Comparison of ENCODE assay signal across 8 cellular contexts in genomic region chr7:94449151-94449725, GRCh38. TPM values are rescaled to one million over a fixed set of nuclear protein-coding genes. Genes with fewer than 3 reads are reported as not detected.
DNase-seq lines count a peak whose midpoint lies in the region; ATAC-seq, FAIRE-seq and TF ChIP-seq lines count a peak whose summit lies in the region.

No MANE protein-coding gene starts in this region.

- peaks cover 4% of the 10 kb centered on the region; the same call in 1 of the 2 replicates for H3K4me1 ChIP-seq in PC-3 (ENCODE audit: insufficient read depth, low read length)

- no peaks in the 10 kb centered on the region for H3K9me3 ChIP-seq in CD4-positive, alpha-beta T cell (ENCODE audit: control insufficient read depth, low read length)
- H3K9me3 ChIP-seq in PC-3 (ENCODE audit: low read length): no peaks in the 10 kb centered on the region

- TF ChIP-seq CTCF in CD4-positive, alpha-beta T cell (IDR thresholded peaks at IDR 0.05): peak; percentile 68
- TF ChIP-seq CTCF in PC-3 (conservative IDR thresholded peaks at IDR 0.05; ENCODE audit: low read depth, low read length) (peak; percentile 76), nephron (IDR thresholded peaks at IDR 0.05; ENCODE audit: unreplicated experiment in 3 of 3) (peak; percentile 42 to 71 (median 56))

- no peaks in the 10 kb centered on the region for H4K20me1 ChIP-seq in PC-3 (ENCODE audit: low read length)

- H3K27me3 ChIP-seq in CD4-positive, alpha-beta T cell (ENCODE audit: control insufficient read depth, insufficient read depth, low read length): peaks cover 9% of the 10 kb centered on the region
- H3K27me3 ChIP-seq in PC-3 (ENCODE audit: low read length): no peaks in the 10 kb centered on the region

- peak overlapping the region; percentile 33; the same call in 1 of the 2 replicates for H3K4me2 ChIP-seq in PC-3 (ENCODE audit: low read length)

- no peak overlapping the region for H3K4me3 ChIP-seq in PC-3 (ENCODE audit: low read length)

- peak; percentile 68 for FAIRE-seq in GM19239 (lab: Jason Lieb, UNC)
- FAIRE-seq in HTR-8/SVneo (lab: Jason Lieb, UNC): no peak
- FAIRE-seq in endometrium (lab: Jason Lieb, UNC): peak; percentile 95

- no peaks in the 10 kb centered on the region for H3K4me1 Mint-ChIP-seq in CD4-positive, alpha-beta T cell (ENCODE audit: low read depth)
- peaks cover 59% of the 10 kb centered on the region for H3K4me1 Mint-ChIP-seq in nephron

- no TSS peak for BruUV-seq in PC-3 (replicated peaks; lab: Mats Ljungman, UMichigan)

- H3K79me2 ChIP-seq in PC-3 (ENCODE audit: low read length): no peaks in the 10 kb centered on the region

- no peaks in the 10 kb centered on the region for H3F3A ChIP-seq in PC-3 (ENCODE audit: low read length, unreplicated experiment)

- intact Hi-C loops in CD4-positive, alpha-beta T cell (cut with DNase I, micrococcal nuclease): no loop called here
- intact Hi-C loops in PC-3 (cut with micrococcal nuclease): loop anchor here (1.0 to 10.0 kb wide), 7 partner anchors 62 to 1238 kb away; partner anchors contain the start of genes PPP1R9A and SGCE

- no peaks in the 10 kb centered on the region for H3K36me3 Mint-ChIP-seq in CD4-positive, alpha-beta T cell (ENCODE audit: low read depth)
- H3K36me3 Mint-ChIP-seq in nephron (ENCODE audit: low read depth): no peaks in the 10 kb centered on the region

- H3K9ac ChIP-seq in PC-3 (ENCODE audit: low read length): no peak overlapping the region

- H3K27ac ChIP-seq in CD4-positive, alpha-beta T cell (ENCODE audit: low read depth, low read length): no peak overlapping the region
- H3K27ac ChIP-seq in PC-3 (ENCODE audit: low read length): no peak overlapping the region

- H3K36me3 ChIP-seq in PC-3 (ENCODE audit: low read depth, low read length): no peaks in the 10 kb centered on the region

- peak overlapping the region; percentile 73 for H2AFZ ChIP-seq in PC-3 (ENCODE audit: low read length)

- POLR2A ChIA-PET in CD4-positive, alpha-beta T cell (lab: Charles Lee): interaction anchor here (0.7 kb wide), 2 partner anchors 208 to 1027 kb away, joined by 3 read pairs; no protein-coding TSS in a partner anchor
- POLR2A ChIA-PET in PC-3 (lab: Charles Lee; ENCODE audit: unreplicated experiment): interaction anchor here (0.6 to 1.0 kb wide), 3 partner anchors 208 to 608 kb away, joined by 3 to 11 read pairs (median 7); no protein-coding TSS in a partner anchor

- peak; percentile 37 for ATAC-seq in CD4-positive, alpha-beta T cell (ENCODE audit: poor library complexity)
- ATAC-seq in PC-3 (peak; percentile 48), HG03196 (IDR thresholded peaks at IDR 0.05; ENCODE audit: unreplicated experiment) (no peak), GM21717 (IDR thresholded peaks at IDR 0.05; ENCODE audit: unreplicated experiment) (no peak)

- H3K4me3 Mint-ChIP-seq in CD4-positive, alpha-beta T cell: no peak overlapping the region
- H3K4me3 Mint-ChIP-seq in nephron: no peak overlapping the region

- H3K27ac Mint-ChIP-seq in CD4-positive, alpha-beta T cell: no peak overlapping the region
- peak overlapping the region; percentile 72 to 91 (median 75) for H3K27ac Mint-ChIP-seq in nephron

- no peaks in the 10 kb centered on the region for H3K9me3 Mint-ChIP-seq in CD4-positive, alpha-beta T cell
- peaks cover 3% of the 10 kb centered on the region for H3K9me3 Mint-ChIP-seq in nephron

- CTCF ChIA-PET in CD4-positive, alpha-beta T cell (lab: Charles Lee): interaction anchor here (0.7 to 2.0 kb wide), 4 partner anchors 33 to 1027 kb away, joined by 3 to 14 read pairs (median 3); no protein-coding TSS in a partner anchor
- CTCF ChIA-PET in PC-3 (lab: Charles Lee): interaction anchor here (0.6 to 2.1 kb wide), 13 partner anchors 11 to 1028 kb away, joined by 3 to 23 read pairs (median 5); partner anchors contain the start of gene SGCE

- peaks cover 38% of the 10 kb centered on the region for H3K27me3 Mint-ChIP-seq in CD4-positive, alpha-beta T cell
- H3K27me3 Mint-ChIP-seq in nephron (ENCODE audit: low read depth): no peaks in the 10 kb centered on the region

- H3K9me2 ChIP-seq in PC-3 (replicated peaks; ENCODE audit: low read length): no peaks in the 10 kb centered on the region

- no peak for DNase-seq in CD4-positive, alpha-beta T cell
- DNase-seq in GM19239 (ENCODE audit: insufficient read length, low spot score): peak; percentile 2
- DNase-seq in HTR-8/SVneo (ENCODE audit: insufficient read length, low spot score): peak; percentile 14
- peak; percentile 58 for DNase-seq in PC-3

RNA-seq across cellular contexts. Expression of gene COL1A2, which starts 54.5 kb away (rescaled TPM):
- total RNA-seq in CD4-positive, alpha-beta T cell: under 1 TPM; 0.28 to 0.33 TPM
- total RNA-seq in PC-3 (2014; rRNA removed): not detected in 2 replicates

Comparison
In these comparisons a context has a peak if more than half of its experiments do, and no peak if none do; other contexts are left out.
1. ATAC-seq: peak in CD4-positive, alpha-beta T cell (single experiment) and PC-3 (single experiment); none in HG03196 (single experiment) and GM21717 (single experiment).
2. DNase-seq: peak in GM19239 (single experiment), HTR-8/SVneo (single experiment) and PC-3 (single experiment); none in CD4-positive, alpha-beta T cell (0 of 10).
3. Peak in every context shown above with its lines, with median percentiles within 50 percentile points of each other: CTCF ChIP-seq.